Comparison of ENCODE assay signal across 12 cellular contexts in the genomic region with DNA sequence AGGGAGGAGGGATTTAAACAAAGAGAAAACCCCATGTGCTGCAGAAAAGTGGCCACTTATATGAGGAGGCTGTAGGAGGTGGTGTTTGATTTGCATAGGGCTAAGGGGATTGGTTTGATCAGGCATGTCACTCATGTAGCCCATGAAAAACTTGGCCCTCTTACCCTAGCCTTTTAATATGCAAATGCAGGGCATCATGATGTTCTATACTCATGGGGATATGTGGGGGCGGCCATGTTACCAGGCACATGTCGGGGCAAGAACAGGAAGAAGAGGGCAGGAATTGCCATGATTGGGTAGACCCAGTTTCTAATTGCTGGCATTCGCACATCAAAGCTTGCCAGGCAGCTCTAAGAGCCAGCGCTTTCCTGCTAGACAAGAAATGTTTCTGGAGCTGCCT. TPM values are rescaled to one million over a fixed set of nuclear protein-coding genes. Genes with fewer than 3 reads are reported as not detected.
DNase-seq lines count a peak whose midpoint lies in the region; ATAC-seq, FAIRE-seq and TF ChIP-seq lines count a peak whose summit lies in the region.
"Had no signal": no experiment of that assay in that cellular context is flagged by ENCODE, and none has a peak within 500 bp of the region (broad histone marks: within the 10 kb centered on the region; RNA-seq: fewer than 3 reads in every experiment).

No MANE protein-coding gene starts in this region.

- H3K9me3 ChIP-seq in ovary = no peaks in the 10 kb centered on the region
- H3K9me3 ChIP-seq: SK-N-SH had no signal

- intact Hi-C loops in ovary (cut with DNase I) = loop anchor here in 2 of 4 donors (10.0 kb wide), 3 partner anchors 146 to 496 kb away; partner anchors contain the start of genes GABARAPL1 (in 2 of the 2), CLEC2B (in 1 of the 2) and YBX3 (in 1 of the 2)

- 61 to 73% (median 72%) methylated on average over 4 of the region's 4 CpGs for WGBS in ovary, 3 donors

- H3K36me3 Mint-ChIP-seq in progenitor cell of endocrine pancreas (ENCODE audit: insufficient read depth) = peaks cover 4% of the 10 kb centered on the region

- H3K36me3 ChIP-seq in ovary = no peaks in the 10 kb centered on the region

- H3K4me3 Mint-ChIP-seq in progenitor cell of endocrine pancreas (ENCODE audit: low read depth) = peak overlapping the region; percentile 47

- H3K27ac ChIP-seq in coronary artery = peak overlapping the region in 1 of 2 donors; percentile 13
- no peak overlapping the region for H3K27ac ChIP-seq in ovary

- no peaks in the 10 kb centered on the region for H3K27me3 Mint-ChIP-seq in progenitor cell of endocrine pancreas

- peaks cover 5% of the 10 kb centered on the region for H3K4me1 ChIP-seq in ovary (ENCODE audit: insufficient read depth)

- H3K4me3 ChIP-seq in coronary artery (peak overlapping the region; percentile 5), ovary (no peak overlapping the region)

- H3K27ac Mint-ChIP-seq in progenitor cell of endocrine pancreas = no peak overlapping the region

- no peak for TF ChIP-seq POLR2A in ovary (IDR thresholded peaks at IDR 0.05)

- TF ChIP-seq CTCF in coronary artery (IDR thresholded peaks at IDR 0.05) = no peak
- no peak for TF ChIP-seq CTCF in progenitor cell of endocrine pancreas (IDR thresholded peaks at IDR 0.05; ENCODE audit: unreplicated experiment)
- no peak for TF ChIP-seq CTCF in ovary (IDR thresholded peaks at IDR 0.05)

- H3K27me3 ChIP-seq in ovary = no peaks in the 10 kb centered on the region

- H3K4me1 Mint-ChIP-seq in progenitor cell of endocrine pancreas (ENCODE audit: low read depth) = peaks cover 28% of the 10 kb centered on the region

- DNase-seq in H4 (ENCODE audit: low spot score) (peak; percentile 76), NCI-H2107 (lab: John Stamatoyannopoulos, UW) (peak; percentile 64), coronary artery (ENCODE audit: low spot score) (no peak), progenitor cell of endocrine pancreas (ENCODE audit: low spot score, unreplicated experiment) (no peak), GM19240 (ENCODE audit: insufficient read length, low spot score) (no peak), RCC 7860 (ENCODE audit: low spot score) (no peak), ovary (no peak)
- DNase-seq: activated CD8-positive, alpha-beta memory T cell treated with anti-CD3 and anti-CD28 coated beads, Interleukin-2, amount 50 U/mL, for 48 hours; effector CD8-positive, alpha-beta T cell; SK-N-SH had no signal

- ATAC-seq in HG02885 (IDR thresholded peaks at IDR 0.05; ENCODE audit: poor library complexity, unreplicated experiment) = no peak

- no peak for TF ChIP-seq EP300 in ovary (IDR thresholded peaks at IDR 0.05)

- FAIRE-seq in RCC 7860 (lab: Jason Lieb, UNC) = no peak

- no peaks in the 10 kb centered on the region for H3K9me3 Mint-ChIP-seq in progenitor cell of endocrine pancreas (ENCODE audit: low read depth)

RNA-seq across cellular contexts. Expression of gene KLRK1, which starts 28.8 kb away (rescaled TPM):
- total RNA-seq in H4 (2014; rRNA removed; shearing (Covaris generic)) = not detected in 2 replicates
- total RNA-seq in progenitor cell of endocrine pancreas (not detected in 2 replicates), ovary (1 to 10 TPM in 2 of 7 donors, under 1 TPM in 5; 0.12 to 2.1 (median 0.35) TPM)
- polyA plus RNA-seq in ovary = 1 to 10 TPM in 1 of 2 donors, under 1 TPM in 1; 0.54 to 6.3 TPM
- polyA plus RNA-seq: SK-N-SH had no signal

RNA-seq across cellular contexts. Expression of gene KLRC4, which starts 48.5 kb away (rescaled TPM):
- not detected in 2 replicates for total RNA-seq in H4 (2014; rRNA removed; shearing (Covaris generic))
- not detected in 2 replicates for total RNA-seq in progenitor cell of endocrine pancreas
- total RNA-seq in ovary = under 1 TPM in 1 of 7 donors, not detected in 6; 0.60 TPM
- under 1 TPM in 1 of 2 donors, not detected in 1; 0.30 TPM for polyA plus RNA-seq in ovary
- total RNA-seq: lower leg skin had no signal
- polyA plus RNA-seq: SK-N-SH had no signal

RNA-seq across cellular contexts. Expression of gene KLRD1, which starts 53.4 kb away (rescaled TPM):
- total RNA-seq in H4 (2014; rRNA removed; shearing (Covaris generic)) = 0.77 and 6.7 TPM in 2 replicates
- 0.20 and 0.48 TPM in 2 replicates for total RNA-seq in progenitor cell of endocrine pancreas
- 1 to 10 TPM in 4 of 7 donors, under 1 TPM in 3; 0.33 to 1.8 (median 1.2) TPM for total RNA-seq in ovary
- 1 to 10 TPM in 1 of 2 donors, under 1 TPM in 1; 0.12 to 3.8 TPM for polyA plus RNA-seq in ovary
- polyA plus RNA-seq: SK-N-SH had no signal

RNA-seq across cellular contexts. Expression of gene KLRC3, which starts 59.3 kb away (rescaled TPM):
- total RNA-seq in H4 (2014; rRNA removed; shearing (Covaris generic)) = 0.37 TPM in 1 of 2 replicates, not detected in the other
- total RNA-seq in progenitor cell of endocrine pancreas (not detected in 2 replicates), ovary (under 1 TPM in 2 of 7 donors, not detected in 5; 0.58 to 0.72 TPM)
- polyA plus RNA-seq in ovary = under 1 TPM; 0.19 to 0.90 TPM
- total RNA-seq: lower leg skin had no signal
- polyA plus RNA-seq: SK-N-SH had no signal

Comparison
In these comparisons a context has a peak if more than half of its experiments do, and no peak if none do; other contexts are left out.
1. DNase-seq: peak in H4 (single experiment) and NCI-H2107 (single experiment); none in coronary artery (single experiment), progenitor cell of endocrine pancreas (single experiment), GM19240 (single experiment), RCC 7860 (single experiment) and ovary (0 of 5).